In genomic region chr5:79200573-79201183, GRCh38 we compare ENCODE assay signal across 10 cellular contexts. TPM values are rescaled to one million over a fixed set of nuclear protein-coding genes. Genes with fewer than 3 reads are reported as not detected.
DNase-seq lines count a peak whose midpoint lies in the region; ATAC-seq and TF ChIP-seq lines count a peak whose summit lies in the region.
"Had no signal": no experiment of that assay in that cellular context is flagged by ENCODE, and none has a peak within 500 bp of the region (broad histone marks: within the 10 kb centered on the region; RNA-seq: fewer than 3 reads in every experiment).

No MANE protein-coding gene starts in this region.

- no peaks in the 10 kb centered on the region for H3K27me3 ChIP-seq in gastroesophageal sphincter

- no peak overlapping the region for H3K27ac ChIP-seq in gastroesophageal sphincter
- H3K27ac ChIP-seq: skin epidermis had no signal

- H3K4me3 ChIP-seq in gastroesophageal sphincter, result no peak overlapping the region
- H3K4me3 ChIP-seq: skin epidermis had no signal

- ATAC-seq in gastroesophageal sphincter (no peak), GM18870 (IDR thresholded peaks at IDR 0.05; ENCODE audit: unreplicated experiment) (no peak)

- H3K4me1 ChIP-seq in gastroesophageal sphincter, result no peaks in the 10 kb centered on the region

- TF ChIP-seq EP300 in gastroesophageal sphincter (IDR thresholded peaks at IDR 0.05), result no peak

- no peak for DNase-seq in AG09319 (ENCODE audit: extremely low read depth, low read depth)
- peak; percentile 62 for DNase-seq in GM13976 (ENCODE audit: low spot score)
- DNase-seq in RPMI8226, result peak; percentile 41
- DNase-seq in NCI-H1048 (lab: John Stamatoyannopoulos, UW), result no peak
- no peak for DNase-seq in NCI-H187 treated with DMSO at 0.1 percent for 48 hours (lab: John Stamatoyannopoulos, UW)
- DNase-seq in DMS79 treated with DMSO at 0.1 percent for 48 hours (lab: John Stamatoyannopoulos, UW), result no peak
- DNase-seq: NCI-H446 treated with DMSO at 0.1 percent for 48 hours had no signal

- in situ Hi-C loops in GM13976 (cut with MboI; ENCODE audit: low sequenced_read_pairs, unreplicated experiment), result no loop called here

- no peaks in the 10 kb centered on the region for H3K9me3 ChIP-seq in gastroesophageal sphincter

- TF ChIP-seq POLR2A in gastroesophageal sphincter (IDR thresholded peaks at IDR 0.05), result no peak

- 47 to 54% methylated on average over 3 of the region's 3 CpGs for WGBS in gastroesophageal sphincter (ENCODE audit: low coverage in 1 of 2), 2 donors

- no peaks in the 10 kb centered on the region for H3K36me3 ChIP-seq in gastroesophageal sphincter

- TF ChIP-seq CTCF in AG09319 (IDR thresholded peaks at IDR 0.05; ENCODE audit: low read depth, low read length) (peak; percentile 37), GM13976 (IDR thresholded peaks at IDR 0.05; ENCODE audit: borderline replicate concordance, control extremely low read depth, extremely low read depth, insufficient read depth, missing control alignments) (peak; percentile 29), gastroesophageal sphincter (IDR thresholded peaks at IDR 0.05) (peak; percentile 36 to 58 (median 40))

RNA-seq across cellular contexts. Expression of gene JMY, which starts 35.3 kb away (rescaled TPM):
- total RNA-seq in gastroesophageal sphincter, result 10 to 100 TPM; 33.1 to 54.2 (median 46.5) TPM

Comparison
In these comparisons a context has a peak if more than half of its experiments do, and no peak if none do; other contexts are left out.
1. DNase-seq: peak in GM13976 (single experiment) and RPMI8226 (single experiment); none in AG09319 (single experiment), NCI-H1048 (single experiment), NCI-H187 treated with DMSO at 0.1 percent for 48 hours (single experiment) and DMS79 treated with DMSO at 0.1 percent for 48 hours (single experiment).
2. Peak in every context shown above with its lines, with median percentiles within 50 percentile points of each other: CTCF ChIP-seq.